Comparison of ENCODE assay signal across 1 cellular context in genomic region chr10:133355991-133356390, GRCh38.
TF ChIP-seq lines count a peak whose summit lies in the region.

No MANE protein-coding gene starts in this region.

TF ChIP-seq in HepG2, 621 proteins besides CTCF, POLR2A, EP300 and RAD21:
- TF ChIP-seq ZSCAN20 (CRISPR knock-in tag; IDR thresholded peaks at IDR 0.05; ENCODE audit: borderline replicate concordance) = no peak
- TF ChIP-seq THAP7 (CRISPR knock-in tag; IDR thresholded peaks at IDR 0.05) = no peak
- no peak for TF ChIP-seq MED8 (CRISPR knock-in tag; IDR thresholded peaks at IDR 0.05; ENCODE audit: insufficient replicate concordance)
- TF ChIP-seq ZNF180 (CRISPR knock-in tag; IDR thresholded peaks at IDR 0.05; ENCODE audit: borderline replicate concordance, low read depth) = no peak
- no peak for TF ChIP-seq ONECUT2 (CRISPR knock-in tag; IDR thresholded peaks at IDR 0.05)
- TF ChIP-seq ZNF484 (CRISPR knock-in tag; IDR thresholded peaks at IDR 0.05; ENCODE audit: borderline replicate concordance, low read depth) = no peak
- no peak for TF ChIP-seq ZIK1 (CRISPR knock-in tag; IDR thresholded peaks at IDR 0.05; ENCODE audit: borderline replicate concordance, low read depth)
- TF ChIP-seq RBM39 (IDR thresholded peaks at IDR 0.05; ENCODE audit: low read depth, low read length, poor library complexity, severe bottlenecking) = no peak
- TF ChIP-seq AHR (CRISPR knock-in tag; IDR thresholded peaks at IDR 0.05) = no peak
- no peak for TF ChIP-seq KLF15 (CRISPR knock-in tag; IDR thresholded peaks at IDR 0.05; ENCODE audit: borderline replicate concordance)
- TF ChIP-seq ZFP41 (CRISPR knock-in tag; IDR thresholded peaks at IDR 0.05; ENCODE audit: borderline replicate concordance) = no peak
- no peak for TF ChIP-seq SUZ12 (IDR thresholded peaks at IDR 0.05; ENCODE audit: low read depth, low read length)
- no peak for TF ChIP-seq ZNF121 (CRISPR knock-in tag; IDR thresholded peaks at IDR 0.05)
- TF ChIP-seq ZNF24 (IDR thresholded peaks at IDR 0.05) = no peak
- no peak for TF ChIP-seq MBNL3 (CRISPR knock-in tag; conservative IDR thresholded peaks at IDR 0.05)
- TF ChIP-seq CREB3 (CRISPR knock-in tag; IDR thresholded peaks at IDR 0.05) = no peak
- no peak for TF ChIP-seq ZNF432 (CRISPR knock-in tag; IDR thresholded peaks at IDR 0.05; ENCODE audit: borderline replicate concordance)
- no peak for TF ChIP-seq ARHGAP35 (CRISPR knock-in tag; IDR thresholded peaks at IDR 0.05; ENCODE audit: borderline replicate concordance)
- TF ChIP-seq CENPX (CRISPR knock-in tag; IDR thresholded peaks at IDR 0.05) = no peak
- TF ChIP-seq ZNF431 (CRISPR knock-in tag; IDR thresholded peaks at IDR 0.05; ENCODE audit: borderline replicate concordance, low read depth) = no peak
